ENCODE assay signal across 8 cellular contexts in genomic region chr5:87400305-87400899, GRCh38. TPM values are rescaled to one million over a fixed set of nuclear protein-coding genes. Genes with fewer than 3 reads are reported as not detected.
A peak's percentile ranks its signal among the peaks of the same experiment; 100 is the strongest.
DNase-seq lines count a peak whose midpoint lies in the region; ATAC-seq, FAIRE-seq and TF ChIP-seq lines count a peak whose summit lies in the region.

No MANE protein-coding gene starts in this region.

- POLR2A ChIA-PET in GM10248 (lab: Yijun Ruan, JAX): no interaction called here

- H3K27ac ChIP-seq in 22Rv1 (no peak overlapping the region), vagina (no peak overlapping the region)

- no peaks in the 10 kb centered on the region for H3K9me3 ChIP-seq in vagina

- H3K27me3 ChIP-seq in vagina: no peaks in the 10 kb centered on the region

- peak; percentile 80 for TF ChIP-seq CTCF in 22Rv1 (IDR thresholded peaks at IDR 0.05)
- peak; percentile 44 for TF ChIP-seq CTCF in GM10248 (IDR thresholded peaks at IDR 0.05; ENCODE audit: control extremely low read depth, extremely low read depth, low read depth, missing control alignments)
- peak; percentile 37 for TF ChIP-seq CTCF in astrocyte of the cerebellum (IDR thresholded peaks at IDR 0.05; ENCODE audit: low read depth, low read length, missing control alignments)
- TF ChIP-seq CTCF in vagina (IDR thresholded peaks at IDR 0.05): peak; percentile 44 to 57 (median 47)

- ATAC-seq in HG02623 (IDR thresholded peaks at IDR 0.05; ENCODE audit: unreplicated experiment): peak; percentile 70

- no peak for TF ChIP-seq POLR2A in vagina (IDR thresholded peaks at IDR 0.05)

- CTCF ChIA-PET in GM10248 (lab: Yijun Ruan, JAX): interaction anchor here (0.6 to 3.4 kb wide), 17 partner anchors 8 to 414 kb away, joined by 3 to 30 read pairs (median 5); partner anchors contain the start of gene CCNH

- H3K4me1 ChIP-seq in vagina: no peaks in the 10 kb centered on the region

- in situ Hi-C loops in astrocyte of the cerebellum (cut with HindIII; ENCODE audit: low sequenced_read_pairs): loop anchor here (25.0 kb wide), 1 partner anchor 1287 kb away; no protein-coding TSS in a partner anchor

- H3K36me3 ChIP-seq in vagina: peaks cover 0 to 78% of the 10 kb centered on the region in 2 donors

- peak; percentile 86 for FAIRE-seq in islet of Langerhans (lab: Jason Lieb, UNC)

- peak; percentile 34 for DNase-seq in GM10248 (ENCODE audit: extremely low spot score)
- peak; percentile 34 for DNase-seq in NCI-H2029 (lab: John Stamatoyannopoulos, UW)
- DNase-seq in astrocyte of the cerebellum (ENCODE audit: low read depth): no peak
- DNase-seq in vagina (ENCODE audit: extremely low spot score in 2 of 2): no peak
- DNase-seq in activated gamma-delta T cell treated with Interleukin-2 at 50 U/mL for 16 hours: no peak

- intact Hi-C loops in vagina (cut with DNase I): no loop called here

- H3K4me3 ChIP-seq in astrocyte of the cerebellum (ENCODE audit: low read depth, low read length): no peak overlapping the region
- no peak overlapping the region for H3K4me3 ChIP-seq in vagina

RNA-seq across cellular contexts. Expression of gene CCNH, which starts 12.3 kb away (rescaled TPM):
- 112 TPM for total RNA-seq in vagina

Comparison
In these comparisons a context has a peak if more than half of its experiments do, and no peak if none do; other contexts are left out.
1. DNase-seq: peak in GM10248 (single experiment) and NCI-H2029 (single experiment); none in astrocyte of the cerebellum (single experiment), vagina (0 of 2) and activated gamma-delta T cell treated with Interleukin-2 at 50 U/mL for 16 hours (single experiment).
2. Peak in every context shown above with its lines, with median percentiles within 50 percentile points of each other: CTCF ChIP-seq.